In genomic region chr6:12353731-12354130, GRCh38 we compare ENCODE assay signal across 19 cellular contexts.
A peak's percentile ranks its signal among the peaks of the same experiment; 100 is the strongest.
DNase-seq lines count a peak whose midpoint lies in the region; ATAC-seq and TF ChIP-seq lines count a peak whose summit lies in the region.
"Had no signal": no experiment of that assay in that cellular context is flagged by ENCODE, and none has a peak within 500 bp of the region (broad histone marks: within the 10 kb centered on the region; RNA-seq: fewer than 3 reads in every experiment).

No MANE protein-coding gene starts in this region.

- peak; percentile 75 for DNase-seq in adipocyte (ENCODE audit: low read depth)
- DNase-seq in epithelial cell of prostate (ENCODE audit: low read depth, low spot score) = no peak
- peak; percentile 55 for DNase-seq in lung (ENCODE audit: low spot score)
- DNase-seq in KBM-7 = no peak
- DNase-seq in transverse colon = no peak
- DNase-seq in DMS 273 treated with DMSO at 0.1 percent for 48 hours (lab: John Stamatoyannopoulos, UW) = no peak
- no peak for DNase-seq in NAMALWA (ENCODE audit: low spot score)
- DNase-seq: activated CD8-positive, alpha-beta memory T cell treated with anti-CD3 and anti-CD28 coated beads for 24 hours; CD8-positive, alpha-beta T cell; NCI-H1417; NCI-H2227 treated with DMSO at 0.1 percent for 48 hours; NK-92 treated with Interleukin-12 subunit alpha and Interleukin-12 subunit beta, amount 100 ng/mL, for 24 hours; RPMI8226; stimulated activated CD4-positive, alpha-beta T cell treated with anti-CD3 and anti-CD28 coated beads, Interleukin-12 subunit alpha, Interleukin-12 subunit beta, amount 100 ng/mL, for 4 hours; stimulated activated naive CD4-positive, alpha-beta T cell; T-helper 1 cell had no signal

- TF ChIP-seq EP300 in transverse colon (IDR thresholded peaks at IDR 0.05; ENCODE audit: low read depth) = no peak

- H3K36me3 ChIP-seq in adipocyte (ENCODE audit: control insufficient read depth, insufficient read depth, low read length, severe bottlenecking) = no peaks in the 10 kb centered on the region
- no peaks in the 10 kb centered on the region for H3K36me3 ChIP-seq in lung (ENCODE audit: control insufficient read depth in 2 of 2, insufficient read depth in 2 of 2, low read length in 2 of 2)
- no peaks in the 10 kb centered on the region for H3K36me3 ChIP-seq in transverse colon
- H3K36me3 ChIP-seq: adrenal gland had no signal

- peak overlapping the region; percentile 24 for H3K4me3 ChIP-seq in adipocyte (ENCODE audit: low read length)
- H3K4me3 ChIP-seq in lung = no peak overlapping the region
- H3K4me3 ChIP-seq in transverse colon = no peak overlapping the region
- H3K4me3 ChIP-seq: adrenal gland had no signal

- ATAC-seq in lung (ENCODE audit: insufficient read depth, low FRiP score) = no peak
- ATAC-seq: CD8-positive, alpha-beta T cell had no signal

- 58 to 87% methylated on average over 3 of the region's 3 CpGs for WGBS in lung, 2 donors
- 88 to 91% methylated on average over 3 of the region's 3 CpGs for WGBS in transverse colon (ENCODE audit: low coverage in 1 of 2), 2 donors

- TF ChIP-seq CTCF in 22Rv1 (IDR thresholded peaks at IDR 0.05) = no peak
- no peak for TF ChIP-seq CTCF in lung (IDR thresholded peaks at IDR 0.05; ENCODE audit: control extremely low read depth, extremely low read depth)
- TF ChIP-seq CTCF in transverse colon (IDR thresholded peaks at IDR 0.05) = no peak

- peak overlapping the region; percentile 66; the same call in 1 of the 2 replicates for H3K27ac ChIP-seq in 22Rv1
- peak overlapping the region; percentile 97 for H3K27ac ChIP-seq in epithelial cell of prostate
- peak overlapping the region in 1 of 2 donors; percentile 60 for H3K27ac ChIP-seq in lung (ENCODE audit: low read depth in 1 of 2, low read length in 1 of 2)
- no peak overlapping the region for H3K27ac ChIP-seq in transverse colon
- H3K27ac ChIP-seq: adrenal gland, VCaP had no signal

- in situ Hi-C loops in KBM-7 (cut with MboI; ENCODE audit: low pct_unique_long_range_greater_than_20kb, low sequenced_read_pairs) = no loop called here
- in situ Hi-C loops in transverse colon (cut with MboI; ENCODE audit: low pct_ligation_motif_present in 1 of 4, low pct_unique_long_range_greater_than_20kb in 1 of 4, low sequenced_read_pairs in 3 of 4) = no loop called here

- TF ChIP-seq POLR2A in transverse colon (IDR thresholded peaks at IDR 0.05) = no peak

- intact Hi-C loops in transverse colon (cut with DNase I; ENCODE audit: low total_unique reads) = no loop called here

- H3K27me3 ChIP-seq in adipocyte (replicated peaks; ENCODE audit: control insufficient read depth, insufficient read depth, low read length) (no peaks in the 10 kb centered on the region), lung (ENCODE audit: control insufficient read depth, insufficient read depth) (no peaks in the 10 kb centered on the region), transverse colon (no peaks in the 10 kb centered on the region)
- H3K27me3 ChIP-seq: adrenal gland had no signal

- H3K9ac ChIP-seq in adipocyte (ENCODE audit: low read length) = no peak overlapping the region

- peaks cover 22% of the 10 kb centered on the region for H3K4me1 ChIP-seq in adipocyte (ENCODE audit: control insufficient read depth, insufficient read depth, low read length)
- H3K4me1 ChIP-seq in lung (ENCODE audit: control insufficient read depth in 2 of 2, insufficient read depth in 2 of 2, low read length in 2 of 2) = no peaks in the 10 kb centered on the region
- peaks cover 0 to 40% (median 10%) of the 10 kb centered on the region in 4 donors for H3K4me1 ChIP-seq in transverse colon
- H3K4me1 ChIP-seq: adrenal gland had no signal

- H3K9me3 ChIP-seq in adipocyte (ENCODE audit: control insufficient read depth, low read length) = peaks cover 12% of the 10 kb centered on the region
- H3K9me3 ChIP-seq in lung (ENCODE audit: control insufficient read depth in 2 of 2, insufficient read depth in 1 of 2, low read length in 1 of 2) = peaks cover 0 to 8% of the 10 kb centered on the region in 2 donors
- H3K9me3 ChIP-seq in transverse colon = peaks cover 7 to 13% of the 10 kb centered on the region in 2 donors
- H3K9me3 ChIP-seq: adrenal gland had no signal

Comparison
In these comparisons a context has a peak if more than half of its experiments do, and no peak if none do; other contexts are left out.
1. H3K27ac ChIP-seq: peak in 22Rv1 (single experiment) and epithelial cell of prostate (single experiment); none in transverse colon (0 of 4).
2. DNase-seq: peak in adipocyte (single experiment) and lung (single experiment); none in epithelial cell of prostate (single experiment), KBM-7 (single experiment), transverse colon (single experiment), DMS 273 treated with DMSO at 0.1 percent for 48 hours (single experiment) and NAMALWA (single experiment).